Comparison of ENCODE assay signal across 8 cellular contexts in the genomic region with DNA sequence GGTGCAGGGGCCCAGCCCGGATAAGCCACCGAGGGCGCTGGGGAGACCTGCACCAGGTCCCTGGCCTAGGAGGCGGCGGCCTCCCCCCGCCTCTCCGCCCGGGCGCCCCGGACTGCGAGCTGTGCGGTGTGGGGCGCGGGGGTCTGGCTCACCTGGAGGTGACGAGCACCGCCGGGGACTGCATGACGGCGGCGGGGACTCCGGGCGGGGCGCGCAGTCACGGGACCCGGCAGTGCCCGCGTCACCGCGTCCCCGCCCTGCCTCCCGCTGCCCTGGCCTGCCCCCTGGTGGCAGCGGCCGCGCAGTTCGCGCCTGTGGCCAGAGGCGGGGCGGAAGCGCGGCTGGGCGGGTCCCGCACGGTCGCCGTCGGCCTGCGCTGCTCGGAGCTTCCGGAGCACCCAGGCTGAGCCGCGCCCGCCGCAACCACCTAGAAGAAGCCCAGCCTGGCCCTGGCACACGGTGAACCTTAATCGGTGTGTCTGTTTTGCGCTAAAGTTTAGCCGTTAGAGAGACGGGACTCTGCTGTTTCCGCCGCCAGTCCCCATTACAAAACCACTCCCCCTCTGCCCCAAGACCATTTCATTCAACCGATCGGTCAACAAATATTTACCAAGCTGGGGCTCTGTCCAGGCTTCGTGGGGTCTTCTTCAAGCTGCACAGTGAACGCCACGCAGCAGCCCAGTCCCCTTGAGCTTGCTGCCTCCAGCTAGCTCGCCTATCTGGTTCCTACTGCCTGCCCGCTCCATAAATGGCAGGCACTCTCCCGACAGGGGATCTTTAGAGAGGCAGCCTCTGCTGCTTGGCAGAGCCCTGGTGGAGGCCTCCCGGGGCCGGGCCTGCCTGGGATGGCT. TPM values are rescaled to one million over a fixed set of nuclear protein-coding genes. Genes with fewer than 3 reads are reported as not detected.
DNase-seq lines count a peak whose midpoint lies in the region; ATAC-seq, FAIRE-seq and TF ChIP-seq lines count a peak whose summit lies in the region.

A gene with protein sequence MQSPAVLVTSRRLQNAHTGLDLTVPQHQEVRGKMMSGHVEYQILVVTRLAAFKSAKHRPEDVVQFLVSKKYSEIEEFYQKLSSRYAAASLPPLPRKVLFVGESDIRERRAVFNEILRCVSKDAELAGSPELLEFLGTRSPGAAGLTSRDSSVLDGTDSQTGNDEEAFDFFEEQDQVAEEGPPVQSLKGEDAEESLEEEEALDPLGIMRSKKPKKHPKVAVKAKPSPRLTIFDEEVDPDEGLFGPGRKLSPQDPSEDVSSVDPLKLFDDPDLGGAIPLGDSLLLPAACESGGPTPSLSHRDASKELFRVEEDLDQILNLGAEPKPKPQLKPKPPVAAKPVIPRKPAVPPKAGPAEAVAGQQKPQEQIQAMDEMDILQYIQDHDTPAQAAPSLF (minus strand): TSS at position 219 of the 851 bp plus-strand sequence. CDS start 35 bp downstream, at position 184.

- ATAC-seq in HG03175 (IDR thresholded peaks at IDR 0.05; ENCODE audit: unreplicated experiment) = peak; percentile 95
- ATAC-seq in HepG2 = peak; percentile 94

- TF ChIP-seq EP300 in HepG2 (IDR thresholded peaks at IDR 0.05; ENCODE audit: low read depth in 2 of 2, low read length in 2 of 2) (0 out of 4 replicates have a peak, but pooled peaks of 1 of the 2 experiments have one; percentile 11), HepG2 (CRISPR knock-in tag; IDR thresholded peaks at IDR 0.05; ENCODE audit: borderline replicate concordance) (no peak)

- no peaks in the 10 kb centered on the region for H3K9me3 ChIP-seq in HepG2 (ENCODE audit: low read length)

- intact Hi-C loops in activated CD4-positive, alpha-beta T cell treated with anti-CD3 and anti-CD28 coated beads, Interleukin-2, amount 10 ng/mL, durations not matched to agents 24 days and 14 days (cut with micrococcal nuclease) = loop anchor here (1.0 to 5.0 kb wide), 5 partner anchors 10 to 409 kb away; a partner anchor contains a TSS
- intact Hi-C loops in HepG2 (cut with micrococcal nuclease; ENCODE audit: unreplicated experiment) = no loop called here

- peak within 1 kb of the TSS; percentile 89 for H3K27ac Mint-ChIP-seq in activated CD4-positive, alpha-beta T cell treated with anti-CD3 and anti-CD28 coated beads, Interleukin-2, amount 10 ng/mL, durations not matched to agents 24 days and 14 days

- peak; percentile 89 for TF ChIP-seq CTCF in HepG2 (CRISPR knock-in tag; IDR thresholded peaks at IDR 0.05)

- peak; percentile 98 for TF ChIP-seq RAD21 in HepG2 (CRISPR knock-in tag; IDR thresholded peaks at IDR 0.05)

- 2% methylated on average over 16 of the region's 71 CpGs for WGBS in HepG2 (ENCODE audit: low lambda C conversion rate)

- peaks cover 29% of the 10 kb centered on the region for H3K4me1 Mint-ChIP-seq in activated CD4-positive, alpha-beta T cell treated with anti-CD3 and anti-CD28 coated beads, Interleukin-2, amount 10 ng/mL, durations not matched to agents 24 days and 14 days

- H3K79me2 ChIP-seq in HepG2 (ENCODE audit: insufficient read depth, low read length) = peaks cover 9% of the 10 kb centered on the region

- H3K9me3 Mint-ChIP-seq in activated CD4-positive, alpha-beta T cell treated with anti-CD3 and anti-CD28 coated beads, Interleukin-2, amount 10 ng/mL, durations not matched to agents 24 days and 14 days = no peaks in the 10 kb centered on the region

- POLR2A ChIA-PET in HepG2 (lab: Yijun Ruan, JAX) = interaction anchor here (0.6 to 5.9 kb wide), 29 partner anchors 9 to 300 kb away, joined by 3 to 51 read pairs (median 5); a partner anchor contains a TSS

- peak within 1 kb of the TSS; percentile 90 for H2AFZ ChIP-seq in HepG2 (ENCODE audit: low read length)

- peaks cover 1 to 12% of the 10 kb centered on the region in 2 experiments; a peak in 4 of 5 replicates for H3K27me3 ChIP-seq in HepG2 (ENCODE audit: control insufficient read depth in 1 of 2, insufficient read depth in 2 of 2, low read length in 2 of 2)

- DNase-seq in Ammon's horn (ENCODE audit: low spot score) = peak; percentile 93
- DNase-seq in NCI-H446 treated with DMSO at 0.1 percent for 48 hours (lab: John Stamatoyannopoulos, UW) = peak; percentile 50
- peak; percentile 98 for DNase-seq in activated CD4-positive, alpha-beta T cell treated with anti-CD3 and anti-CD28 coated beads, Interleukin-2, amount 10 ng/mL, durations not matched to agents 24 days and 14 days
- DNase-seq in dedifferentiated amniotic fluid mesenchymal stem cell (ENCODE audit: extremely low spot score) = peak; percentile 54
- peak; percentile 67 for DNase-seq in HepG2 (ENCODE audit: low spot score)
- peak; percentile 83 for DNase-seq in stimulated activated CD4-positive, alpha-beta T cell treated with anti-CD3 and anti-CD28 coated beads, Interleukin-4, amount 100 ng/mL, for 24 hours

- H4K20me1 ChIP-seq in HepG2 (ENCODE audit: insufficient read depth, low read length) = no peaks in the 10 kb centered on the region

- H3K4me3 ChIP-seq in HepG2 (replicated peaks in 1 of 3; ENCODE audit: insufficient read depth in 1 of 3, low read depth in 2 of 3, low read length in 3 of 3) = peak within 1 kb of the TSS; percentile 75 to 95 (median 81)

- H3K36me3 Mint-ChIP-seq in activated CD4-positive, alpha-beta T cell treated with anti-CD3 and anti-CD28 coated beads, Interleukin-2, amount 10 ng/mL, durations not matched to agents 24 days and 14 days (ENCODE audit: low read depth) = no peaks in the 10 kb centered on the region

- in situ Hi-C loops in GM18951 (cut with MboI; ENCODE audit: low sequenced_read_pairs, unreplicated experiment) = no loop called here
- in situ Hi-C loops in HepG2 (cut with HindIII; ENCODE audit: extremely low pct_ligation_motif_present, low pct_unique_long_range_greater_than_20kb) = loop anchor here (25.0 kb wide), 1 partner anchor 311 kb away; no protein-coding TSS in a partner anchor

- FAIRE-seq in HepG2 (lab: Jason Lieb, UNC) = peak; percentile 73

- H3K4me2 ChIP-seq in HepG2 (ENCODE audit: low read depth, low read length) = peak within 1 kb of the TSS; percentile 93

- TSS peak; percentile 96 for BruUV-seq in HepG2 (replicated peaks; lab: Mats Ljungman, UMichigan)

- CTCF ChIA-PET in HepG2 (lab: Yijun Ruan, JAX; ENCODE audit: low intra/inter-chr PET ratio, low total read pairs) = interaction anchor here (0.8 to 1.6 kb wide), 5 partner anchors 9 to 272 kb away, joined by 3 to 11 read pairs (median 3); no protein-coding TSS in a partner anchor

- peaks cover 58% of the 10 kb centered on the region for H3K4me1 ChIP-seq in HepG2 (ENCODE audit: insufficient read depth, low read length)

- H3K4me3 Mint-ChIP-seq in activated CD4-positive, alpha-beta T cell treated with anti-CD3 and anti-CD28 coated beads, Interleukin-2, amount 10 ng/mL, durations not matched to agents 24 days and 14 days = peak within 1 kb of the TSS; percentile 85

- H3K27ac ChIP-seq in HepG2 (ENCODE audit: extremely low read length, insufficient read depth, low read length) = peak within 1 kb of the TSS; percentile 60

- H3K9ac ChIP-seq in HepG2 (ENCODE audit: insufficient read depth, low read depth, low read length) = peak within 1 kb of the TSS; percentile 90

- H3K36me3 ChIP-seq in HepG2 (replicated peaks in 1 of 2; ENCODE audit: control insufficient read depth in 1 of 2, insufficient read depth in 2 of 2, low read length in 2 of 2) = no peaks in the 10 kb centered on the region; a peak in 1 of 5 replicates

- TF ChIP-seq POLR2A in GM18951 (IDR thresholded peaks at IDR 0.05; ENCODE audit: extremely low read depth, insufficient read depth, insufficient read length) (peak; percentile 83), HepG2 (IDR thresholded peaks at IDR 0.05; ENCODE audit: insufficient read depth in 1 of 2, low read depth in 2 of 2, low read length in 2 of 2) (peak in 1 of 2 experiments; percentile 53; a peak in 1 of 4 replicates)

- peaks cover 11% of the 10 kb centered on the region for H3K27me3 Mint-ChIP-seq in activated CD4-positive, alpha-beta T cell treated with anti-CD3 and anti-CD28 coated beads, Interleukin-2, amount 10 ng/mL, durations not matched to agents 24 days and 14 days

TF ChIP-seq in HepG2, 621 proteins besides CTCF, POLR2A, EP300 and RAD21 (continues in another document):
- no peak for TF ChIP-seq GATAD2A (CRISPR knock-in tag; IDR thresholded peaks at IDR 0.05)
- TF ChIP-seq ZNF234 (CRISPR knock-in tag; conservative IDR thresholded peaks at IDR 0.05) = 0 out of 2 replicates have a peak, but pooled peaks have one; percentile 61
- TF ChIP-seq ZFP36 (IDR thresholded peaks at IDR 0.05; ENCODE audit: borderline replicate concordance, low read depth, low read length, partially characterized antibody) = no peak

RNA-seq across cellular contexts. Expression of the gene that starts here (rescaled TPM):
- total RNA-seq in activated CD4-positive, alpha-beta T cell treated with anti-CD3 and anti-CD28 coated beads, Interleukin-2, amount 10 ng/mL, durations not matched to agents 24 days and 14 days = 7.1 and 8.9 TPM in 2 replicates
- 22.0 and 22.8 TPM in 2 replicates for total RNA-seq in HepG2 (2016; rRNA removed; fragmentation: Illumina TruSeq; extraction: Trizol)
- total RNA-seq in HepG2 (2016; cell fraction: cytosol; rRNA removed; fragmentation: Illumina TruSeq; extraction: Trizol; ENCODE audit: low read depth) = 4.7 and 4.9 TPM in 2 replicates
- total RNA-seq in HepG2 (2016; cell fraction: insoluble cytoplasmic fraction; rRNA removed; fragmentation: Illumina TruSeq; extraction: Trizol) = 18.5 and 23.5 TPM in 2 replicates
- 12.9 and 13.2 TPM in 2 replicates for total RNA-seq in HepG2 (2016; cell fraction: membrane; rRNA removed; fragmentation: Illumina TruSeq; extraction: Trizol)
- 16.8 and 19.0 TPM in 2 replicates for total RNA-seq in HepG2 (2016; cell fraction: nucleus; rRNA removed; fragmentation: Illumina TruSeq; extraction: Trizol)
- 15.2 and 17.3 TPM in 2 replicates for polyA plus RNA-seq in HepG2 (2011; rRNA removed)
- polyA plus RNA-seq in HepG2 (2011; cell fraction: cytosol; rRNA removed) = 9.2 and 11.9 TPM in 2 replicates
- 20.1 and 23.4 TPM in 2 replicates for polyA plus RNA-seq in HepG2 (2011; cell fraction: nucleus; rRNA removed)
- 13.4 and 14.5 TPM in 2 replicates for polyA plus RNA-seq in HepG2 (2012)
- polyA plus RNA-seq in HepG2 (2016; cell fraction: cytosol; fragmentation: Illumina TruSeq; extraction: Trizol; ENCODE audit: low read depth) = 5.3 and 5.4 TPM in 2 replicates
- 19.1 and 22.3 TPM in 2 replicates for polyA plus RNA-seq in HepG2 (2016; cell fraction: insoluble cytoplasmic fraction; fragmentation: Illumina TruSeq; extraction: Trizol; ENCODE audit: low read depth)
- polyA plus RNA-seq in HepG2 (2016; cell fraction: membrane; fragmentation: Illumina TruSeq; extraction: Trizol; ENCODE audit: low read depth) = 8.7 and 10.7 TPM in 2 replicates
- 19.4 and 22.9 TPM in 2 replicates for polyA plus RNA-seq in HepG2 (2016; cell fraction: nucleus; fragmentation: Illumina TruSeq; extraction: Trizol; ENCODE audit: insufficient read depth, low read depth)
- polyA minus RNA-seq in HepG2 (2011; rRNA and poly(A)+ RNA removed; ENCODE audit: low replicate concordance) = 14.3 and 29.5 TPM in 2 replicates
- polyA minus RNA-seq in HepG2 (2011; cell fraction: cytosol; rRNA and poly(A)+ RNA removed) = 11.9 and 13.8 TPM in 2 replicates
- 28.6 and 28.8 TPM in 2 replicates for polyA minus RNA-seq in HepG2 (2011; cell fraction: nucleus; rRNA and poly(A)+ RNA removed)

Comparison
In these comparisons a context has a peak if more than half of its experiments do, and no peak if none do; other contexts are left out.
1. Peak in every context shown above with its lines: DNase-seq, ATAC-seq, H3K4me3 ChIP-seq and H3K27ac ChIP-seq.